In the genomic region with DNA sequence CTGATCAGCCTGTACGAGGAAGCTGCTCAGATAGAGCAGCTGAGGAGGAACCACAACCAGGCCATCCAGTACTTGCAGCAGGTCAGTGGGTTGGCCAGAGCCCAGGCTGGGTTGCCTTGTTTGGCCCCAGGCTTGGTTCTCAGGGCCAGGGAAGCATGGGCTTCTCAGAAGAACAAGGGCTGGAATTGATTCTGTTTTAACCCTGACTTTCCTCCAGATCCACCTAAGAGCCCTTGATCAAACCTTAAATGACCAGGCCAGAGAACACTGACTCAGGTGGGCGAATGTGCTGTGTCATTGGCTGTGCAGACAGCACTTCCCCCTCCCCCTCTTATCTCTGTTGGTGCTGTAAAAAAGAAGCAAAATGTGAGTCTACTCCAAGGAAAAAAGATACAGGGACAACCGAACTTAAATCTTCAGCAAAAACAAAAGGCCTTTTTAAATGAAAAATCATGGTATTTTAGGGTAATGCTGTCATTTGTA, we compare ENCODE assay signal across 1 cellular context.
A peak's percentile ranks its signal among the peaks of the same experiment; 100 is the strongest.
TF ChIP-seq lines count a peak whose summit lies in the region.

No MANE protein-coding gene starts in this region.

TF ChIP-seq in K562, 482 proteins besides CTCF, POLR2A, EP300 and RAD21 (continues in another document):
- TF ChIP-seq, protein P1, sequence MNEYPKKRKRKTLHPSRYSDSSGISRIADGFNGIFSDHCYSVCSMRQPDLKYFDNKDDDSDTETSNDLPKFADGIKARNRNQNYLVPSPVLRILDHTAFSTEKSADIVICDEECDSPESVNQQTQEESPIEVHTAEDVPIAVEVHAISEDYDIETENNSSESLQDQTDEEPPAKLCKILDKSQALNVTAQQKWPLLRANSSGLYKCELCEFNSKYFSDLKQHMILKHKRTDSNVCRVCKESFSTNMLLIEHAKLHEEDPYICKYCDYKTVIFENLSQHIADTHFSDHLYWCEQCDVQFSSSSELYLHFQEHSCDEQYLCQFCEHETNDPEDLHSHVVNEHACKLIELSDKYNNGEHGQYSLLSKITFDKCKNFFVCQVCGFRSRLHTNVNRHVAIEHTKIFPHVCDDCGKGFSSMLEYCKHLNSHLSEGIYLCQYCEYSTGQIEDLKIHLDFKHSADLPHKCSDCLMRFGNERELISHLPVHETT (CRISPR knock-in tag; conservative IDR thresholded peaks at IDR 0.05 in 1 of 2, IDR thresholded peaks at IDR 0.05 in 1 of 2), result peak in 1 of 2 experiments; percentile 77; a peak in 1 of 4 replicates
- TF ChIP-seq, protein P2, sequence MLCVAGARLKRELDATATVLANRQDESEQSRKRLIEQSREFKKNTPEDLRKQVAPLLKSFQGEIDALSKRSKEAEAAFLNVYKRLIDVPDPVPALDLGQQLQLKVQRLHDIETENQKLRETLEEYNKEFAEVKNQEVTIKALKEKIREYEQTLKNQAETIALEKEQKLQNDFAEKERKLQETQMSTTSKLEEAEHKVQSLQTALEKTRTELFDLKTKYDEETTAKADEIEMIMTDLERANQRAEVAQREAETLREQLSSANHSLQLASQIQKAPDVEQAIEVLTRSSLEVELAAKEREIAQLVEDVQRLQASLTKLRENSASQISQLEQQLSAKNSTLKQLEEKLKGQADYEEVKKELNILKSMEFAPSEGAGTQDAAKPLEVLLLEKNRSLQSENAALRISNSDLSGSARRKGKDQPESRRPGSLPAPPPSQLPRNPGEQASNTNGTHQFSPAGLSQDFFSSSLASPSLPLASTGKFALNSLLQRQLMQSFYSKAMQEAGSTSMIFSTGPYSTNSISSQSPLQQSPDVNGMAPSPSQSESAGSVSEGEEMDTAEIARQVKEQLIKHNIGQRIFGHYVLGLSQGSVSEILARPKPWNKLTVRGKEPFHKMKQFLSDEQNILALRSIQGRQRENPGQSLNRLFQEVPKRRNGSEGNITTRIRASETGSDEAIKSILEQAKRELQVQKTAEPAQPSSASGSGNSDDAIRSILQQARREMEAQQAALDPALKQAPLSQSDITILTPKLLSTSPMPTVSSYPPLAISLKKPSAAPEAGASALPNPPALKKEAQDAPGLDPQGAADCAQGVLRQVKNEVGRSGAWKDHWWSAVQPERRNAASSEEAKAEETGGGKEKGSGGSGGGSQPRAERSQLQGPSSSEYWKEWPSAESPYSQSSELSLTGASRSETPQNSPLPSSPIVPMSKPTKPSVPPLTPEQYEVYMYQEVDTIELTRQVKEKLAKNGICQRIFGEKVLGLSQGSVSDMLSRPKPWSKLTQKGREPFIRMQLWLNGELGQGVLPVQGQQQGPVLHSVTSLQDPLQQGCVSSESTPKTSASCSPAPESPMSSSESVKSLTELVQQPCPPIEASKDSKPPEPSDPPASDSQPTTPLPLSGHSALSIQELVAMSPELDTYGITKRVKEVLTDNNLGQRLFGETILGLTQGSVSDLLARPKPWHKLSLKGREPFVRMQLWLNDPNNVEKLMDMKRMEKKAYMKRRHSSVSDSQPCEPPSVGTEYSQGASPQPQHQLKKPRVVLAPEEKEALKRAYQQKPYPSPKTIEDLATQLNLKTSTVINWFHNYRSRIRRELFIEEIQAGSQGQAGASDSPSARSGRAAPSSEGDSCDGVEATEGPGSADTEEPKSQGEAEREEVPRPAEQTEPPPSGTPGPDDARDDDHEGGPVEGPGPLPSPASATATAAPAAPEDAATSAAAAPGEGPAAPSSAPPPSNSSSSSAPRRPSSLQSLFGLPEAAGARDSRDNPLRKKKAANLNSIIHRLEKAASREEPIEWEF (CRISPR knock-in tag; IDR thresholded peaks at IDR 0.05), result 0 out of 2 replicates have a peak, but pooled peaks have one; percentile 46
- peak; percentile 98 for TF ChIP-seq LEF1 (IDR thresholded peaks at IDR 0.05)
- TF ChIP-seq, protein P3, sequence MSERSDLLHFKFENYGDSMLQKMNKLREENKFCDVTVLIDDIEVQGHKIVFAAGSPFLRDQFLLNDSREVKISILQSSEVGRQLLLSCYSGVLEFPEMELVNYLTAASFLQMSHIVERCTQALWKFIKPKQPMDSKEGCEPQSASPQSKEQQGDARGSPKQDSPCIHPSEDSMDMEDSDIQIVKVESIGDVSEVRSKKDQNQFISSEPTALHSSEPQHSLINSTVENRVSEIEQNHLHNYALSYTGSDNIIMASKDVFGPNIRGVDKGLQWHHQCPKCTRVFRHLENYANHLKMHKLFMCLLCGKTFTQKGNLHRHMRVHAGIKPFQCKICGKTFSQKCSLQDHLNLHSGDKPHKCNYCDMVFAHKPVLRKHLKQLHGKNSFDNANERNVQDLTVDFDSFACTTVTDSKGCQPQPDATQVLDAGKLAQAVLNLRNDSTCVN (CRISPR knock-in tag; IDR thresholded peaks at IDR 0.05), result 0 out of 2 replicates have a peak, but pooled peaks have one; percentile 10
- TF ChIP-seq, protein P4, sequence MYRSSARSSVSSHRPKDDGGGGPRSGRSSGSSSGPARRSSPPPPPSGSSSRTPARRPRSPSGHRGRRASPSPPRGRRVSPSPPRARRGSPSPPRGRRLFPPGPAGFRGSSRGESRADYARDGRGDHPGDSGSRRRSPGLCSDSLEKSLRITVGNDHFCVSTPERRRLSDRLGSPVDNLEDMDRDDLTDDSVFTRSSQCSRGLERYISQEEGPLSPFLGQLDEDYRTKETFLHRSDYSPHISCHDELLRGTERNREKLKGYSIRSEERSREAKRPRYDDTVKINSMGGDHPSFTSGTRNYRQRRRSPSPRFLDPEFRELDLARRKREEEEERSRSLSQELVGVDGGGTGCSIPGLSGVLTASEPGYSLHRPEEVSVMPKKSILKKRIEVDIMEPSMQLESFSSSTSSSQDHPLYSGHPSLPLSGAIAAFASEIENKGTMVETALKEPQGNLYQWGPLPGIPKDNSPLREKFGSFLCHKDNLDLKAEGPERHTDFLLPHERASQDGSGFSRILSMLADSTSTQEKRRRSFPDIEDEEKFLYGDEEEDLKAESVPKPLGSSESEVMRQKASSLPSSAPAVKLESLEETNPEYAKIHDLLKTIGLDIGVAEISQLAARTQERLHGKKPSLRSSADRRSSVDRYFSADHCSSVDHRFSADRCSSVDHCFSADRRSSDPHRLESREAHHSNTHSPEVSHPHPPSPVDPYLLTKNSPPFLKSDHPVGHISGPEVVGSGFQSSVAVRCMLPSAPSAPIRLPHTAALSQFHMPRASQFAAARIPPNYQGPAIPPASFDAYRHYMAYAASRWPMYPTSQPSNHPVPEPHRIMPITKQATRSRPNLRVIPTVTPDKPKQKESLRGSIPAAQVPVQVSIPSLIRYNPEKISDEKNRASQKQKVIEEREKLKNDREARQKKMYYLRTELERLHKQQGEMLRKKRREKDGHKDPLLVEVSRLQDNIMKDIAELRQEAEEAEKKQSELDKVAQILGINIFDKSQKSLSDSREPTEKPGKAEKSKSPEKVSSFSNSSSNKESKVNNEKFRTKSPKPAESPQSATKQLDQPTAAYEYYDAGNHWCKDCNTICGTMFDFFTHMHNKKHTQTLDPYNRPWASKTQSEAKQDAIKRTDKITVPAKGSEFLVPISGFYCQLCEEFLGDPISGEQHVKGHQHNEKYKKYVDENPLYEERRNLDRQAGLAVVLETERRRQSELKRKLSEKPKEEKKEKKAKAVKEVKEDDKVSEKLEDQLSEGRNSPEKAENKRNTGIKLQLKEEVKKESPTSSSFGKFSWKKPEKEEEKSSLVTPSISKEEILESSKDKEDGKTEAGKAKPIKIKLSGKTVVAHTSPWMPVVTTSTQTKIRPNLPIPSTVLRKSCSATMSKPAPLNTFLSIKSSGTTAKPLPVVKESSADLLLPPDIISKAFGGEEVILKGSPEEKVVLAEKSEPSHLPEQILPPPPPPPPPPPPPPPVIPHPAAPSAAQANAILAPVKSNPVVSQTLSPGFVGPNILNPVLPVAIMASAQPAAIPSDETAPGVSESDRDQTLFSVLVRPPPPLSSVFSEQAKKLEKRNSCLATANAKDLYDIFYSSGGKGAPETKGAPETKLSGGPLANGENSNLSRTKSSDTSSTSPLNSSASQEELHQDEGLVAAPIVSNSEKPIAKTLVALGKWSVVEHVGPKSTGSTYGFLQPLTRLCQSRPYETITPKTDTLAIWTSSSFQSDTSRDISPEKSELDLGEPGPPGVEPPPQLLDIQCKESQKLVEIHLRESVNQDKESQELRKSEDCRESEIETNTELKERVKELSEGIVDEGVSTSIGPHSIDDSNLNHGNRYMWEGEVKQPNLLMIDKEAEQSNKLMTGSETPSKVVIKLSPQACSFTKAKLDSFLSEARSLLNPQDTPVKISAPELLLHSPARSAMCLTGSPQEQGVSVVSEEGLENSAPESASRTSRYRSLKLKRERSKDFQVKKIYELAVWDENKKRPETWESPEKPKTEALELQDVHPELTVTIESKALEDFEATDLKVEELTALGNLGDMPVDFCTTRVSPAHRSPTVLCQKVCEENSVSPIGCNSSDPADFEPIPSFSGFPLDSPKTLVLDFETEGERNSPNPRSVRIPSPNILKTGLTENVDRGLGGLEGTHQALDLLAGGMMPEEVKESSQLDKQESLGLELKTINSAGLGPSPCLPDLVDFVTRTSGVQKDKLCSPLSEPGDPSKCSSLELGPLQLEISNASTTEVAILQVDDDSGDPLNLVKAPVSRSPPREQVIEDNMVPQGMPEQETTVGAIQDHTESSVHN (IDR thresholded peaks at IDR 0.05; ENCODE audit: borderline replicate concordance in 1 of 2, low read depth in 1 of 2), result peak in 1 of 2 experiments; percentile 14; a peak in 1 of 4 replicates
- TF ChIP-seq ARID2 (IDR thresholded peaks at IDR 0.05), result peak; percentile 47; the same call in 1 of the 2 replicates
- 0 out of 2 replicates have a peak, but pooled peaks have one; percentile 51 for TF ChIP-seq CHD2 (IDR thresholded peaks at IDR 0.05; ENCODE audit: low read depth, low read length)
- no peak for TF ChIP-seq U2AF1 (optimal IDR thresholded peaks at IDR 0.05; ENCODE audit: low read depth, low read length)
- TF ChIP-seq NFE2L1 (tag; IDR thresholded peaks at IDR 0.05; ENCODE audit: borderline replicate concordance, low read depth), result peak; percentile 97
- TF ChIP-seq MAFF (IDR thresholded peaks at IDR 0.05; ENCODE audit: low read length), result peak; percentile 97
- TF ChIP-seq RBBP5 (IDR thresholded peaks at IDR 0.05; ENCODE audit: borderline replicate concordance, insufficient read depth, low read length, poor library complexity, severe bottlenecking), result peak; percentile 46
- TF ChIP-seq C11orf30 (IDR thresholded peaks at IDR 0.05; ENCODE audit: low read depth), result peak; percentile 99
- TF ChIP-seq, protein P5, sequence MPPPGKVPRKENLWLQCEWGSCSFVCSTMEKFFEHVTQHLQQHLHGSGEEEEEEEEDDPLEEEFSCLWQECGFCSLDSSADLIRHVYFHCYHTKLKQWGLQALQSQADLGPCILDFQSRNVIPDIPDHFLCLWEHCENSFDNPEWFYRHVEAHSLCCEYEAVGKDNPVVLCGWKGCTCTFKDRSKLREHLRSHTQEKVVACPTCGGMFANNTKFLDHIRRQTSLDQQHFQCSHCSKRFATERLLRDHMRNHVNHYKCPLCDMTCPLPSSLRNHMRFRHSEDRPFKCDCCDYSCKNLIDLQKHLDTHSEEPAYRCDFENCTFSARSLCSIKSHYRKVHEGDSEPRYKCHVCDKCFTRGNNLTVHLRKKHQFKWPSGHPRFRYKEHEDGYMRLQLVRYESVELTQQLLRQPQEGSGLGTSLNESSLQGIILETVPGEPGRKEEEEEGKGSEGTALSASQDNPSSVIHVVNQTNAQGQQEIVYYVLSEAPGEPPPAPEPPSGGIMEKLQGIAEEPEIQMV (tag; conservative IDR thresholded peaks at IDR 0.05; ENCODE audit: low read depth), result no peak
- TF ChIP-seq, protein P6, sequence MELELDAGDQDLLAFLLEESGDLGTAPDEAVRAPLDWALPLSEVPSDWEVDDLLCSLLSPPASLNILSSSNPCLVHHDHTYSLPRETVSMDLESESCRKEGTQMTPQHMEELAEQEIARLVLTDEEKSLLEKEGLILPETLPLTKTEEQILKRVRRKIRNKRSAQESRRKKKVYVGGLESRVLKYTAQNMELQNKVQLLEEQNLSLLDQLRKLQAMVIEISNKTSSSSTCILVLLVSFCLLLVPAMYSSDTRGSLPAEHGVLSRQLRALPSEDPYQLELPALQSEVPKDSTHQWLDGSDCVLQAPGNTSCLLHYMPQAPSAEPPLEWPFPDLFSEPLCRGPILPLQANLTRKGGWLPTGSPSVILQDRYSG (tag; conservative IDR thresholded peaks at IDR 0.05; ENCODE audit: low read depth), result peak; percentile 95
- TF ChIP-seq ZNF668 (CRISPR knock-in tag; IDR thresholded peaks at IDR 0.05), result no peak
- TF ChIP-seq ZC3H11A (IDR thresholded peaks at IDR 0.05; ENCODE audit: low read depth, low read length), result 0 out of 2 replicates have a peak, but pooled peaks have one; percentile 51
- TF ChIP-seq ATF1 (CRISPR knock-in tag; IDR thresholded peaks at IDR 0.05), result no peak
- peak; percentile 75 for TF ChIP-seq ATF1 (tag; IDR thresholded peaks at IDR 0.05)
- no peak for TF ChIP-seq MXI1 (IDR thresholded peaks at IDR 0.05; ENCODE audit: low read depth, low read length)
- TF ChIP-seq EGR1 (conservative IDR thresholded peaks at IDR 0.05), result peak; percentile 80
- peak; percentile 99 for TF ChIP-seq ZNF316 (IDR thresholded peaks at IDR 0.05)
- TF ChIP-seq MAFG (tag; conservative IDR thresholded peaks at IDR 0.05), result peak; percentile 99
- TF ChIP-seq, protein P7, sequence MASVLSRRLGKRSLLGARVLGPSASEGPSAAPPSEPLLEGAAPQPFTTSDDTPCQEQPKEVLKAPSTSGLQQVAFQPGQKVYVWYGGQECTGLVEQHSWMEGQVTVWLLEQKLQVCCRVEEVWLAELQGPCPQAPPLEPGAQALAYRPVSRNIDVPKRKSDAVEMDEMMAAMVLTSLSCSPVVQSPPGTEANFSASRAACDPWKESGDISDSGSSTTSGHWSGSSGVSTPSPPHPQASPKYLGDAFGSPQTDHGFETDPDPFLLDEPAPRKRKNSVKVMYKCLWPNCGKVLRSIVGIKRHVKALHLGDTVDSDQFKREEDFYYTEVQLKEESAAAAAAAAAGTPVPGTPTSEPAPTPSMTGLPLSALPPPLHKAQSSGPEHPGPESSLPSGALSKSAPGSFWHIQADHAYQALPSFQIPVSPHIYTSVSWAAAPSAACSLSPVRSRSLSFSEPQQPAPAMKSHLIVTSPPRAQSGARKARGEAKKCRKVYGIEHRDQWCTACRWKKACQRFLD (CRISPR knock-in tag; IDR thresholded peaks at IDR 0.05), result no peak; the same call in 1 of the 2 replicates
- TF ChIP-seq, protein P8, sequence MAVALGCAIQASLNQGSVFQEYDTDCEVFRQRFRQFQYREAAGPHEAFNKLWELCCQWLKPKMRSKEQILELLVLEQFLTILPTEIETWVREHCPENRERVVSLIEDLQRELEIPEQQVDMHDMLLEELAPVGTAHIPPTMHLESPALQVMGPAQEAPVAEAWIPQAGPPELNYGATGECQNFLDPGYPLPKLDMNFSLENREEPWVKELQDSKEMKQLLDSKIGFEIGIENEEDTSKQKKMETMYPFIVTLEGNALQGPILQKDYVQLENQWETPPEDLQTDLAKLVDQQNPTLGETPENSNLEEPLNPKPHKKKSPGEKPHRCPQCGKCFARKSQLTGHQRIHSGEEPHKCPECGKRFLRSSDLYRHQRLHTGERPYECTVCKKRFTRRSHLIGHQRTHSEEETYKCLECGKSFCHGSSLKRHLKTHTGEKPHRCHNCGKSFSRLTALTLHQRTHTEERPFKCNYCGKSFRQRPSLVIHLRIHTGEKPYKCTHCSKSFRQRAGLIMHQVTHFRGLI (CRISPR knock-in tag; IDR thresholded peaks at IDR 0.05), result peak; percentile 99; the same call in 1 of the 2 replicates
- no peak for TF ChIP-seq ZBED1 (IDR thresholded peaks at IDR 0.05)
- peak; percentile 71 for TF ChIP-seq ATF7 (IDR thresholded peaks at IDR 0.05)
- TF ChIP-seq TAL1 (IDR thresholded peaks at IDR 0.05), result no peak; the same call in 1 of the 2 replicates
- peak; percentile 45; the same call in 1 of the 2 replicates for TF ChIP-seq MTA1 (IDR thresholded peaks at IDR 0.05; ENCODE audit: borderline replicate concordance)
- no peak for TF ChIP-seq ZNF57 (CRISPR knock-in tag; IDR thresholded peaks at IDR 0.05)
- TF ChIP-seq IRF2 (CRISPR knock-in tag; IDR thresholded peaks at IDR 0.05), result no peak
- TF ChIP-seq, protein P9, sequence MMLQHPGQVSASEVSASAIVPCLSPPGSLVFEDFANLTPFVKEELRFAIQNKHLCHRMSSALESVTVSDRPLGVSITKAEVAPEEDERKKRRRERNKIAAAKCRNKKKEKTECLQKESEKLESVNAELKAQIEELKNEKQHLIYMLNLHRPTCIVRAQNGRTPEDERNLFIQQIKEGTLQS (IDR thresholded peaks at IDR 0.05), result peak; percentile 63
- TF ChIP-seq, protein P9 (CRISPR knock-in tag; conservative IDR thresholded peaks at IDR 0.05), result no peak
